In the genomic region with DNA sequence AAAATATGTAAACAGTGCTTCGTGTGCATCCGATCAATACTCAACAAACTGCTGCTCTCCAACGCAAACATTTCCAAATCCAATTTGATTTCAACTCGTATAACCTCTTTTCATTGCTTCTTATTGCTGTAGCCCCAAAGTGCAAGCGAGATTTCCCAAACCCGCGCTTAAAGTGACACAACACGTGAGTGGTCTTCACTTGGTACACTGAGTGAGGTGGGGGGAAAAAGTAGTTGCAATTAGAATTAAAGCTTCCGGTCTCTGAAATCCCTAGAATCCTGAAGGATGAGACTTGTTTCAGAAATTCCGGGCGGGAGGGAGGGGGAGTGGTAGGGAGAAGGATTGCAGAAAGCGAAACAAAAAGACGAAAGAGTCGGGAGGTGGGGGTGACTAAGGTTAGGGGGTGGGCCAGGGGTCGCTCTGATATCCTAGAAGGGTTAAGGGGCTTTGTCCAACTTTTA, we compare ENCODE assay signal across 8 cellular contexts.
DNase-seq lines count a peak whose midpoint lies in the region; ATAC-seq and TF ChIP-seq lines count a peak whose summit lies in the region.

No MANE protein-coding gene starts in this region.

- H3K27ac ChIP-seq in Panc1 (ENCODE audit: low read length) (no peak overlapping the region), RWPE1 (no peak overlapping the region)

- intact Hi-C loops in Panc1 (cut with micrococcal nuclease; ENCODE audit: unreplicated experiment), result no loop called here

- DNase-seq in GM12864 (ENCODE audit: low read depth) (no peak), Panc1 (ENCODE audit: low read depth, low spot score) (no peak), epidermal melanocyte (ENCODE audit: insufficient read length, low spot score) (peak; percentile 43), ureter (ENCODE audit: low spot score) (no peak), RWPE1 (ENCODE audit: low spot score) (no peak)

- no TSS peak for BruUV-seq in Panc1 (replicated peaks; lab: Mats Ljungman, UMichigan)

- H3K36me3 ChIP-seq in Panc1 (ENCODE audit: control insufficient read depth, insufficient read depth, low read length) (no peaks in the 10 kb centered on the region), mucosa of stomach (ENCODE audit: control insufficient read depth, insufficient read depth, low read length) (no peaks in the 10 kb centered on the region)

- H3K27me3 ChIP-seq in Panc1 (ENCODE audit: control insufficient read depth, insufficient read depth, low read length), result peaks cover 59% of the 10 kb centered on the region
- peaks cover 36% of the 10 kb centered on the region for H3K27me3 ChIP-seq in mucosa of stomach (ENCODE audit: control insufficient read depth, insufficient read depth, low read length)

- H3K9me3 ChIP-seq in Panc1 (ENCODE audit: control insufficient read depth, insufficient read depth, low read depth, low read length) (no peaks in the 10 kb centered on the region), mucosa of stomach (ENCODE audit: control insufficient read depth, low read length) (no peaks in the 10 kb centered on the region)

- H3K4me1 ChIP-seq in Panc1 (ENCODE audit: control insufficient read depth, insufficient read depth, low read length) (peaks cover 5% of the 10 kb centered on the region; the same call in 1 of the 2 replicates), mucosa of stomach (ENCODE audit: control insufficient read depth, insufficient read depth, low read length) (no peaks in the 10 kb centered on the region)

- CTCF ChIA-PET in Panc1 (lab: Charles Lee), result interaction anchor here (0.6 kb wide), 1 partner anchor 1159 kb away, joined by 6 read pairs; no protein-coding TSS in a partner anchor
- CTCF ChIA-PET in RWPE1 (lab: Yijun Ruan, JAX), result interaction anchor here (0.6 to 0.7 kb wide), 2 partner anchors 71 to 292 kb away, joined by 4 read pairs; no protein-coding TSS in a partner anchor

- TF ChIP-seq CTCF in GM12864 (IDR thresholded peaks at IDR 0.05; ENCODE audit: low read depth, low read length, missing control alignments) (no peak), Panc1 (IDR thresholded peaks at IDR 0.05) (no peak), RWPE1 (conservative IDR thresholded peaks at IDR 0.05; ENCODE audit: low read depth) (no peak)

- in situ Hi-C loops in Panc1 (cut with HindIII; ENCODE audit: low pct_unique_long_range_greater_than_20kb, low sequenced_read_pairs), result no loop called here

- H3K9ac ChIP-seq in mucosa of stomach (ENCODE audit: low read length), result peak overlapping the region; percentile 68

- POLR2A ChIA-PET in Panc1 (lab: Charles Lee), result interaction anchor here (0.7 kb wide), 1 partner anchor 1542 kb away, joined by 3 read pairs; no protein-coding TSS in a partner anchor
- POLR2A ChIA-PET in RWPE1 (lab: Yijun Ruan, JAX; ENCODE audit: low non-redundant PET), result no interaction called here

- H3K4me3 ChIP-seq in GM12864 (ENCODE audit: low read depth, low read length), result peak overlapping the region; percentile 47
- H3K4me3 ChIP-seq in Panc1 (ENCODE audit: low read depth in 2 of 2, low read length in 2 of 2), result peak overlapping the region; percentile 43 to 57
- peak overlapping the region; percentile 37 for H3K4me3 ChIP-seq in mucosa of stomach (ENCODE audit: low read length)

- peak; percentile 24 for ATAC-seq in Panc1
- no peak for ATAC-seq in GM21619 (IDR thresholded peaks at IDR 0.05; ENCODE audit: unreplicated experiment)
- ATAC-seq in HG03280 (IDR thresholded peaks at IDR 0.05; ENCODE audit: unreplicated experiment), result no peak
